ENCODE assay signal across 8 cellular contexts in genomic region chr15:92097473-92098178, GRCh38.
DNase-seq lines count a peak whose midpoint lies in the region; ATAC-seq, FAIRE-seq and TF ChIP-seq lines count a peak whose summit lies in the region.

No MANE protein-coding gene starts in this region.

- H3K4me3 Mint-ChIP-seq in T-cell: peak overlapping the region in 1 of 3 donors; percentile 38

- no peaks in the 10 kb centered on the region for H3K27me3 Mint-ChIP-seq in T-cell

- no TSS peak for BruUV-seq in K562 (replicated peaks; lab: Mats Ljungman, UMichigan)

- peak; percentile 68 to 84 (median 81) for TF ChIP-seq CTCF in K562 (IDR thresholded peaks at IDR 0.05 in 2 of 3, conservative IDR thresholded peaks at IDR 0.05 in 1 of 3; ENCODE audit: insufficient read depth in 2 of 3, low read depth in 1 of 3, low read length in 3 of 3)

- CTCF ChIA-PET in T-cell (lab: Charles Lee): interaction anchor here in 1 of 2 donors (0.6 to 0.7 kb wide), 3 partner anchors 120 to 920 kb away, joined by 3 to 4 read pairs (median 3); no protein-coding TSS in a partner anchor
- CTCF ChIA-PET in K562 (lab: Yijun Ruan, JAX; ENCODE audit: low intra/inter-chr PET ratio): interaction anchor here (0.7 kb wide), 1 partner anchor 286 kb away, joined by 4 read pairs; no protein-coding TSS in a partner anchor

- no peak overlapping the region for H3K4me2 ChIP-seq in K562 (ENCODE audit: insufficient read depth, low read length)

- H2AFZ ChIP-seq in K562 (ENCODE audit: low read depth, low read length): no peak overlapping the region

- FAIRE-seq in K562 (lab: Jason Lieb, UNC): peak; percentile 74

- ATAC-seq in GM21529 (IDR thresholded peaks at IDR 0.05; ENCODE audit: unreplicated experiment) (peak; percentile 64), T-cell (replicated peaks in 1 of 4) (peak in 3 of 4 experiments; percentile 47 to 60 (median 50)), K562 (peak; percentile 97)

- no peaks in the 10 kb centered on the region for H3K36me3 ChIP-seq in K562 (ENCODE audit: control insufficient read depth, insufficient read depth, low read length)

- TF ChIP-seq RAD21 in K562 (CRISPR knock-in tag; conservative IDR thresholded peaks at IDR 0.05 in 1 of 2, IDR thresholded peaks at IDR 0.05 in 1 of 2): peak; percentile 66 to 75

- H3K9me3 ChIP-seq in K562 (replicated peaks; ENCODE audit: control insufficient read depth, insufficient read depth, low read depth, low read length): no peaks in the 10 kb centered on the region

- 2% methylated on average over 17 of the region's 17 CpGs for WGBS in K562 (ENCODE audit: insufficient coverage, low coverage, missing lambda C conversion rate)

- peaks cover 0 to 9% of the 10 kb centered on the region in 2 experiments; a peak in 1 of 5 replicates for H3K27me3 ChIP-seq in K562 (ENCODE audit: control insufficient read depth in 2 of 2, insufficient read depth in 2 of 2, low read length in 2 of 2)

- no peak overlapping the region for H3K27ac ChIP-seq in K562 (ENCODE audit: extremely low read depth, low read depth, low read length)

- H4K20me1 ChIP-seq in K562 (replicated peaks; ENCODE audit: control insufficient read depth, insufficient read depth, low read length): no peaks in the 10 kb centered on the region; the same call in 1 of the 2 replicates

- TF ChIP-seq EP300 in K562 (IDR thresholded peaks at IDR 0.05; ENCODE audit: low read length): no peak

- H3K79me2 ChIP-seq in K562 (ENCODE audit: control insufficient read depth, insufficient read depth, low read length): no peaks in the 10 kb centered on the region

- peak overlapping the region in 1 of 2 donors; percentile 18 for H3K27ac Mint-ChIP-seq in T-cell

- intact Hi-C loops in K562 (cut with micrococcal nuclease): loop anchor here (1.0 to 10.0 kb wide), 5 partner anchors 130 to 617 kb away; no protein-coding TSS in a partner anchor

- POLR2A ChIA-PET in T-cell (lab: Charles Lee) (no interaction called here), K562 (lab: Yijun Ruan, JAX) (interaction anchor here (1.0 kb wide), 1 partner anchor 609 kb away, joined by 3 read pairs; no protein-coding TSS in a partner anchor)

- in situ Hi-C loops in KBM-7 (cut with MboI; ENCODE audit: low pct_unique_long_range_greater_than_20kb, low sequenced_read_pairs): loop anchor here (25.0 kb wide), 1 partner anchor 785 kb away; no protein-coding TSS in a partner anchor
- in situ Hi-C loops in K562 (cut with MboI): loop anchor here (10.0 kb wide), 1 partner anchor 287 kb away; no protein-coding TSS in a partner anchor

- H3K36me3 Mint-ChIP-seq in T-cell: peaks cover 34% of the 10 kb centered on the region

- peaks cover 63 to 73% (median 68%) of the 10 kb centered on the region in 3 donors for H3K4me1 Mint-ChIP-seq in T-cell

- no peak for TF ChIP-seq POLR2A in K562 (conservative IDR thresholded peaks at IDR 0.05)

- no peak overlapping the region for H3K4me3 ChIP-seq in K562

- H3K9me1 ChIP-seq in K562 (ENCODE audit: control insufficient read depth, insufficient read depth, low read length): no peaks in the 10 kb centered on the region

- no peaks in the 10 kb centered on the region for H3K4me1 ChIP-seq in K562 (replicated peaks in 1 of 2; ENCODE audit: control insufficient read depth in 2 of 2, insufficient read depth in 2 of 2, low read length in 2 of 2)

- H3K9me3 Mint-ChIP-seq in T-cell: no peaks in the 10 kb centered on the region

- no peak overlapping the region for H3K9ac ChIP-seq in K562 (ENCODE audit: insufficient read depth in 1 of 2, low read depth in 2 of 2, low read length in 2 of 2)

- DNase-seq in ELF-1 (ENCODE audit: low read depth, low spot score) (peak; percentile 88), KBM-7 (peak; percentile 65), T-cell (peak in 23 of 34 experiments; percentile 12 to 43 (median 22)), K562 (ENCODE audit: extremely low read depth in 1 of 4, low spot score in 3 of 4) (peak; percentile 36 to 53 (median 44)), iPS-NIHi7 (ENCODE audit: extremely low spot score) (peak; percentile 77), T1000 (lab: John Stamatoyannopoulos, UW) (no peak)
- peak; percentile 58 for DNase-seq in stimulated activated CD4-positive, alpha-beta T cell treated with anti-CD3 and anti-CD28 coated beads, Interleukin-15, amount 100 ng/mL, for 24 hours

TF ChIP-seq in K562, 482 proteins besides CTCF, POLR2A, EP300 and RAD21:
- TF ChIP-seq, protein P1, sequence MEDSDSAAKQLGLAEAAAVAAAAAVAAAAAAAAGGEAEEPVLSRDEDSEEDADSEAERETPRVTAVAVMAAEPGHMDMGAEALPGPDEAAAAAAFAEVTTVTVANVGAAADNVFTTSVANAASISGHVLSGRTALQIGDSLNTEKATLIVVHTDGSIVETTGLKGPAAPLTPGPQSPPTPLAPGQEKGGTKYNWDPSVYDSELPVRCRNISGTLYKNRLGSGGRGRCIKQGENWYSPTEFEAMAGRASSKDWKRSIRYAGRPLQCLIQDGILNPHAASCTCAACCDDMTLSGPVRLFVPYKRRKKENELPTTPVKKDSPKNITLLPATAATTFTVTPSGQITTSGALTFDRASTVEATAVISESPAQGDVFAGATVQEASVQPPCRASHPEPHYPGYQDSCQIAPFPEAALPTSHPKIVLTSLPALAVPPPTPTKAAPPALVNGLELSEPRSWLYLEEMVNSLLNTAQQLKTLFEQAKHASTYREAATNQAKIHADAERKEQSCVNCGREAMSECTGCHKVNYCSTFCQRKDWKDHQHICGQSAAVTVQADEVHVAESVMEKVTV (CRISPR knock-in tag; IDR thresholded peaks at IDR 0.05): peak; percentile 73
- TF ChIP-seq FOXA3 (CRISPR knock-in tag; conservative IDR thresholded peaks at IDR 0.05 in 1 of 2, IDR thresholded peaks at IDR 0.05 in 1 of 2) (no peak), SMC3 (conservative IDR thresholded peaks at IDR 0.05; ENCODE audit: insufficient read depth, low read depth, low read length) (peak; percentile 63)
